Comparison of ENCODE assay signal across 2 cellular contexts in genomic region chr10:101089520-101090299, GRCh38.
TF ChIP-seq lines count a peak whose summit lies in the region.

No MANE protein-coding gene starts in this region.

TF ChIP-seq in HCT116, 20 proteins besides CTCF, POLR2A, EP300 and RAD21:
- TF ChIP-seq ZFX (IDR thresholded peaks at IDR 0.05) (no peak), CBX3 (IDR thresholded peaks at IDR 0.05; ENCODE audit: low read depth) (no peak), ZNF274 (IDR thresholded peaks at IDR 0.05; ENCODE audit: low read depth, low read length) (no peak), ATF3 (IDR thresholded peaks at IDR 0.05) (no peak), FOSL1 (IDR thresholded peaks at IDR 0.05; ENCODE audit: low read depth) (no peak), ELF1 (IDR thresholded peaks at IDR 0.05; ENCODE audit: borderline replicate concordance, low read depth) (no peak), JUND (IDR thresholded peaks at IDR 0.05) (no peak), SP1 (IDR thresholded peaks at IDR 0.05; ENCODE audit: low read depth) (no peak), SIN3A (IDR thresholded peaks at IDR 0.05; ENCODE audit: low read depth) (no peak)
- TF ChIP-seq, protein P1, sequence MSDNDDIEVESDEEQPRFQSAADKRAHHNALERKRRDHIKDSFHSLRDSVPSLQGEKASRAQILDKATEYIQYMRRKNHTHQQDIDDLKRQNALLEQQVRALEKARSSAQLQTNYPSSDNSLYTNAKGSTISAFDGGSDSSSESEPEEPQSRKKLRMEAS (IDR thresholded peaks at IDR 0.05), result no peak

TF ChIP-seq in K562, 482 proteins besides CTCF, POLR2A, EP300 and RAD21:
- TF ChIP-seq MIER1 (IDR thresholded peaks at IDR 0.05; ENCODE audit: low read depth), result no peak
- TF ChIP-seq, protein P2, sequence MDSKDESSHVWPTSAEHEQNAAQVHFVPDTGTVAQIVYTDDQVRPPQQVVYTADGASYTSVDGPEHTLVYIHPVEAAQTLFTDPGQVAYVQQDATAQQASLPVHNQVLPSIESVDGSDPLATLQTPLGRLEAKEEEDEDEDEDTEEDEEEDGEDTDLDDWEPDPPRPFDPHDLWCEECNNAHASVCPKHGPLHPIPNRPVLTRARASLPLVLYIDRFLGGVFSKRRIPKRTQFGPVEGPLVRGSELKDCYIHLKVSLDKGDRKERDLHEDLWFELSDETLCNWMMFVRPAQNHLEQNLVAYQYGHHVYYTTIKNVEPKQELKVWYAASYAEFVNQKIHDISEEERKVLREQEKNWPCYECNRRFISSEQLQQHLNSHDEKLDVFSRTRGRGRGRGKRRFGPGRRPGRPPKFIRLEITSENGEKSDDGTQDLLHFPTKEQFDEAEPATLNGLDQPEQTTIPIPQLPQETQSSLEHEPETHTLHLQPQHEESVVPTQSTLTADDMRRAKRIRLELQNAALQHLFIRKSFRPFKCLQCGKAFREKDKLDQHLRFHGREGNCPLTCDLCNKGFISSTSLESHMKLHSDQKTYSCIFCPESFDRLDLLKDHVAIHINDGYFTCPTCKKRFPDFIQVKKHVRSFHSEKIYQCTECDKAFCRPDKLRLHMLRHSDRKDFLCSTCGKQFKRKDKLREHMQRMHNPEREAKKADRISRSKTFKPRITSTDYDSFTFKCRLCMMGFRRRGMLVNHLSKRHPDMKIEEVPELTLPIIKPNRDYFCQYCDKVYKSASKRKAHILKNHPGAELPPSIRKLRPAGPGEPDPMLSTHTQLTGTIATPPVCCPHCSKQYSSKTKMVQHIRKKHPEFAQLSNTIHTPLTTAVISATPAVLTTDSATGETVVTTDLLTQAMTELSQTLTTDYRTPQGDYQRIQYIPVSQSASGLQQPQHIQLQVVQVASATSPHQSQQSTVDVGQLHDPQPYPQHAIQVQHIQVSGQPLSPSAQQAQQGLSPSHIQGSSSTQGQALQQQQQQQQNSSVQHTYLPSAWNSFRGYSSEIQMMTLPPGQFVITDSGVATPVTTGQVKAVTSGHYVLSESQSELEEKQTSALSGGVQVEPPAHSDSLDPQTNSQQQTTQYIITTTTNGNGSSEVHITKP (IDR thresholded peaks at IDR 0.05; ENCODE audit: partially characterized antibody), result peak; percentile 75
- no peak for TF ChIP-seq ZNF184 (CRISPR knock-in tag; IDR thresholded peaks at IDR 0.05)
- TF ChIP-seq ZBTB33 (CRISPR knock-in tag; IDR thresholded peaks at IDR 0.05), result 0 out of 2 replicates have a peak, but pooled peaks have one; percentile 21
- TF ChIP-seq DPF2 (IDR thresholded peaks at IDR 0.05), result no peak
- no peak for TF ChIP-seq ETS2 (tag; IDR thresholded peaks at IDR 0.05; ENCODE audit: borderline replicate concordance, poor library complexity, severe bottlenecking)
- no peak for TF ChIP-seq KLF13 (tag; IDR thresholded peaks at IDR 0.05; ENCODE audit: borderline replicate concordance, low read depth)
- TF ChIP-seq PKNOX1 (IDR thresholded peaks at IDR 0.05), result peak; percentile 63; the same call in 1 of the 2 replicates
- no peak for TF ChIP-seq POLR2G (IDR thresholded peaks at IDR 0.05; ENCODE audit: low read depth, low read length)
